Comparison of ENCODE assay signal across 12 cellular contexts in the genomic region with DNA sequence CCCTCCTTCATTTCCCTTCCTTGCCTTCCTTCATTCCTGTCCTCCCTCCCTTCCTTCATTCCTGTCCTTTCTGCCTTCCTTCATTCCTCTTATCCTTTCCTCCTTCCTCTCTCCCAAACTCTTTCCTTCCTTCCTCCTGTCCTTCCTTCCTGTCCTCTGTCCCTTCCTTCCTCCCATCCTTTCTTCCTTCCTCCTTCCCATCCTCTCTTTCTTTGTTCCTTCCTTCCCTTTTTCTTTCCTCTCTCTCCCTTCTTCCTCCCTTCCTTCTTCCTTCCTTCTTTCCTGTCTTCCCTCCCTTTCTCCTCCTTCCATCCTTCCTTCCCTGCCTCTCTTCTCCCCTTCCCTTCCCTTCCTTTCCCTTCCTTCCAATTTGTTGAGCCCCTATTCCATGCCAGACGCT. TPM values are rescaled to one million over a fixed set of nuclear protein-coding genes. Genes with fewer than 3 reads are reported as not detected.
DNase-seq lines count a peak whose midpoint lies in the region; ATAC-seq lines count a peak whose summit lies in the region.
"Had no signal": no experiment of that assay in that cellular context is flagged by ENCODE, and none has a peak within 500 bp of the region (broad histone marks: within the 10 kb centered on the region; RNA-seq: fewer than 3 reads in every experiment).

No MANE protein-coding gene starts in this region.

- DNase-seq in stimulated activated naive CD8-positive, alpha-beta T cell treated with anti-CD3 and anti-CD28 coated beads, Interleukin-15, Interleukin-2, amounts not matched to agents 100 U/mL and 50 U/mL, for 24 hours: no peak
- DNase-seq in memory B cell (ENCODE audit: low spot score in 2 of 2): no peak
- DNase-seq in sciatic nerve (ENCODE audit: low spot score): no peak
- no peak for DNase-seq in activated naive CD4-positive, alpha-beta T cell treated with anti-CD3 and anti-CD28 coated beads, Interleukin-2, amount 50 U/mL, for 16 hours
- DNase-seq: BE2C; CD4-positive, alpha-beta memory T cell; DMS79; H9 had no signal

- no peaks in the 10 kb centered on the region for H3K36me3 Mint-ChIP-seq in stimulated activated naive CD8-positive, alpha-beta T cell treated with anti-CD3 and anti-CD28 coated beads, Interleukin-15, Interleukin-2, amounts not matched to agents 100 ng/mL and 50 ng/mL, for 24 hours (ENCODE audit: low read depth)
- H3K36me3 Mint-ChIP-seq in activated T-helper 17 cell treated with anti-CD3 and anti-CD28 coated beads, Interleukin-2, amount 50 U/mL, for 72 hours (ENCODE audit: low read depth): no peaks in the 10 kb centered on the region
- peaks cover 8% of the 10 kb centered on the region for H3K36me3 Mint-ChIP-seq in memory B cell

- no peak for ATAC-seq in stimulated activated naive CD8-positive, alpha-beta T cell treated with anti-CD3 and anti-CD28 coated beads, Interleukin-15, Interleukin-2, amounts not matched to agents 100 U/mL and 50 U/mL, for 24 hours
- ATAC-seq in activated T-helper 17 cell treated with anti-CD3 and anti-CD28 coated beads, Interleukin-2, amount 50 U/mL, for 72 hours (replicated peaks): no peak
- ATAC-seq in memory B cell (ENCODE audit: low read depth) (no peak), sciatic nerve (no peak)
- ATAC-seq in activated CD4-positive, CD25-positive, alpha-beta regulatory T cell treated with anti-CD3 and anti-CD28 coated beads, Interleukin-2, amount 50 U/mL, for 24 hours: no peak

- H3K4me3 Mint-ChIP-seq in stimulated activated naive CD8-positive, alpha-beta T cell treated with anti-CD3 and anti-CD28 coated beads, Interleukin-15, Interleukin-2, amounts not matched to agents 100 ng/mL and 50 ng/mL, for 24 hours: no peak overlapping the region
- H3K4me3 Mint-ChIP-seq in activated T-helper 17 cell treated with anti-CD3 and anti-CD28 coated beads, Interleukin-2, amount 50 U/mL, for 72 hours: no peak overlapping the region
- no peak overlapping the region for H3K4me3 Mint-ChIP-seq in memory B cell
- H3K4me3 Mint-ChIP-seq: CD4-positive, alpha-beta memory T cell; GM23338; H9 had no signal

- intact Hi-C loops in sciatic nerve (cut with DNase I): no loop called here

- no peaks in the 10 kb centered on the region for H3K9me3 Mint-ChIP-seq in stimulated activated naive CD8-positive, alpha-beta T cell treated with anti-CD3 and anti-CD28 coated beads, Interleukin-15, Interleukin-2, amounts not matched to agents 100 ng/mL and 50 ng/mL, for 24 hours
- no peaks in the 10 kb centered on the region for H3K9me3 Mint-ChIP-seq in activated T-helper 17 cell treated with anti-CD3 and anti-CD28 coated beads, Interleukin-2, amount 50 U/mL, for 72 hours
- H3K9me3 Mint-ChIP-seq in memory B cell: no peaks in the 10 kb centered on the region
- H3K9me3 Mint-ChIP-seq: CD4-positive, alpha-beta memory T cell; GM23338; H9 had no signal

- peak overlapping the region; percentile 36 for H3K27ac Mint-ChIP-seq in stimulated activated naive CD8-positive, alpha-beta T cell treated with anti-CD3 and anti-CD28 coated beads, Interleukin-15, Interleukin-2, amounts not matched to agents 100 ng/mL and 50 ng/mL, for 24 hours
- peak overlapping the region; percentile 48 for H3K27ac Mint-ChIP-seq in activated T-helper 17 cell treated with anti-CD3 and anti-CD28 coated beads, Interleukin-2, amount 50 U/mL, for 72 hours
- peak overlapping the region; percentile 74 for H3K27ac Mint-ChIP-seq in memory B cell
- H3K27ac Mint-ChIP-seq: GM23338, H9 had no signal

- H3K4me1 Mint-ChIP-seq in stimulated activated naive CD8-positive, alpha-beta T cell treated with anti-CD3 and anti-CD28 coated beads, Interleukin-15, Interleukin-2, amounts not matched to agents 100 ng/mL and 50 ng/mL, for 24 hours (ENCODE audit: low read depth): peaks cover 5% of the 10 kb centered on the region
- H3K4me1 Mint-ChIP-seq in activated T-helper 17 cell treated with anti-CD3 and anti-CD28 coated beads, Interleukin-2, amount 50 U/mL, for 72 hours: no peaks in the 10 kb centered on the region
- peaks cover 30% of the 10 kb centered on the region for H3K4me1 Mint-ChIP-seq in memory B cell

- H3K27me3 Mint-ChIP-seq in stimulated activated naive CD8-positive, alpha-beta T cell treated with anti-CD3 and anti-CD28 coated beads, Interleukin-15, Interleukin-2, amounts not matched to agents 100 ng/mL and 50 ng/mL, for 24 hours: no peaks in the 10 kb centered on the region
- no peaks in the 10 kb centered on the region for H3K27me3 Mint-ChIP-seq in activated T-helper 17 cell treated with anti-CD3 and anti-CD28 coated beads, Interleukin-2, amount 50 U/mL, for 72 hours
- H3K27me3 Mint-ChIP-seq in memory B cell: no peaks in the 10 kb centered on the region
- H3K27me3 Mint-ChIP-seq: CD4-positive, alpha-beta memory T cell had no signal

RNA-seq across cellular contexts. Expression of a gene that starts 15.8 kb away (rescaled TPM):
- total RNA-seq in activated T-helper 17 cell treated with anti-CD3 and anti-CD28 coated beads, Interleukin-2, amount 50 U/mL, for 72 hours: 10 to 100 TPM; 53.4 to 62.2 TPM
- 179 TPM for total RNA-seq in sciatic nerve
